1 cellular context compared by ENCODE assay signal in the genomic region with DNA sequence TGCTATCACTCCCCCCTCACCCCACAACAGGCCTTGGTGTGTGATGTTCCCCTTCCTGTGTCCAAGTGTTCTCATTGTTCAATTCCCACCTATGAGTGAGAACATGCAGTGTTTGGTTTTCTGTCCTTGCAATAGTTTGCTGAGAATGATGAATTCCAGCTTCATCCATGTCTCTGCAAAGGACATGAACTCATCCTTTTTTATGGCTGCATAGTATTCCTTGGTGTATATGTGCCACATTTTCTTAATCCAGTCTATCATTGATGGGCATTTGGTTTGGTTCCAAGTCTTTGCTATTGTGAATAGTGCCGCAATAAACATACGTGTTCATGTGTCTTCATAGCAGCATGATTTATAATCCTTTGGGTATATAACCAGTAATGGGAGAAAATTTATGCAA.
TF ChIP-seq lines count a peak whose summit lies in the region.
"Not testable (repeated sequence)": the region's sequence is repeated elsewhere in the genome, so short reads cannot be mapped to it uniquely, and the experiment has no call there.

No MANE protein-coding gene starts in this region.

- H3K36me3 ChIP-seq in HEK293 (ENCODE audit: control insufficient read depth in 2 of 2, insufficient read depth in 1 of 2, low read length in 2 of 2) = not testable (repeated sequence)

- H3K4me3 ChIP-seq in HEK293 (ENCODE audit: low read depth, low read length) = not testable (repeated sequence)

- not testable (repeated sequence) for TF ChIP-seq CTCF in HEK293 (tag by site-specific recombination; IDR thresholded peaks at IDR 0.05)

- H3K4me1 ChIP-seq in HEK293 (ENCODE audit: control insufficient read depth, insufficient read depth, low read length) = not testable (repeated sequence)

- CTCF ChIA-PET in HEK293 (lab: Yijun Ruan, JAX) = not testable (repeated sequence)

- POLR2A ChIA-PET in HEK293 (lab: Yijun Ruan, JAX) = not testable (repeated sequence)

- not testable (repeated sequence) for H3K9me3 ChIP-seq in HEK293 (ENCODE audit: control insufficient read depth, insufficient read depth, low read depth, low read length)

- H3K27ac ChIP-seq in HEK293 (ENCODE audit: extremely low read depth, low read depth, low read length) = not testable (repeated sequence)

TF ChIP-seq in HEK293, 187 proteins besides CTCF, POLR2A, EP300 and RAD21:
- TF ChIP-seq ZNF146 (tag by site-specific recombination; IDR thresholded peaks at IDR 0.05) = peak; percentile 91
- TF ChIP-seq, protein P1, sequence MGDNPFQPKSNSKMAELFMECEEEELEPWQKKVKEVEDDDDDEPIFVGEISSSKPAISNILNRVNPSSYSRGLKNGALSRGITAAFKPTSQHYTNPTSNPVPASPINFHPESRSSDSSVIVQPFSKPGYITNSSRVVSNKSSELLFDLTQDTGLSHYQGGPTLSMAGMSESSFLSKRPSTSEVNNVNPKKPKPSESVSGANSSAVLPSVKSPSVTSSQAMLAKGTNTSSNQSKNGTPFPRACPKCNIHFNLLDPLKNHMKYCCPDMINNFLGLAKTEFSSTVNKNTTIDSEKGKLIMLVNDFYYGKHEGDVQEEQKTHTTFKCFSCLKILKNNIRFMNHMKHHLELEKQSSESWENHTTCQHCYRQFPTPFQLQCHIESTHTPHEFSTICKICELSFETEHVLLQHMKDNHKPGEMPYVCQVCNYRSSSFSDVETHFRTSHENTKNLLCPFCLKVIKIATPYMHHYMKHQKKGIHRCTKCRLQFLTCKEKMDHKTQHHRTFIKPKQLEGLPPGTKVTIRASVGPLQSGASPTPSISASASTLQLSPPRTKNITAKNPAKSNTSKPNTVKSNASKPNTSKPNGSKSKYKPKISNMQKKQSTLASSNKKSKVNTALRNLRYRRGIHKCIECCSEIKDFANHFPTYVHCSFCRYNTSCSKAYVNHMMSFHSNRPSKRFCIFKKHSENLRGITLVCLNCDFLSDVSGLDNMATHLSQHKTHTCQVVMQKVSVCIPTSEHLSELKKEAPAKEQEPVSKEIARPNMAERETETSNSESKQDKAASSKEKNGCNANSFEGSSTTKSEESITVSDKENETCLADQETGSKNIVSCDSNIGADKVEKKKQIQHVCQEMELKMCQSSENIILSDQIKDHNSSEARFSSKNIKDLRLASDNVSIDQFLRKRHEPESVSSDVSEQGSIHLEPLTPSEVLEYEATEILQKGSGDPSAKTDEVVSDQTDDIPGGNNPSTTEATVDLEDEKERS (tag by site-specific recombination; IDR thresholded peaks at IDR 0.05) = 0 out of 2 replicates have a peak, but pooled peaks have one; percentile 50
